16 cellular contexts compared by ENCODE assay signal in the genomic region with DNA sequence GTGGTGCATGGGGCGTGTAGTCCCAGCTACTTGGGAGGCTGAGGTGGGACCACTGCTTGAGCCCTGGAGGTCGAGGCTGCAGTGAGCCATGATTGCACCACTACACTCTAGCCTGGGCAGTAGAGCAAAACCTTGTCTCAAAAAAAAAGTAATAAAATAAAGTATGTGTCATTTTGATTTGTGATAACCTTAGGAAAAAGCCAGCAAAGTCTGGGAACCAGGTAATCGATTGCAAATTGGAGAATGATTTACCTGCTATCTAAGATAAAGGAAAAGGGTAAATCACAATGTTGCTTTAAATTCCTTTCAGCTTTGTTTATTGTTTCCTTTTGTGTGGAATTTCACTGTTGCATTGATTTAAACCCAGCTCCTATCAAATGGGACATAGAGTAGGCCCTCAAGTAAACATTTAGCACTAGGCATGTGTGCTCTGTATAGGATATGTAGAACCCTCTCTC. TPM values are rescaled to one million over a fixed set of nuclear protein-coding genes. Genes with fewer than 3 reads are reported as not detected.
DNase-seq lines count a peak whose midpoint lies in the region; ATAC-seq, FAIRE-seq and TF ChIP-seq lines count a peak whose summit lies in the region.
"Had no signal": no experiment of that assay in that cellular context is flagged by ENCODE, and none has a peak within 500 bp of the region (broad histone marks: within the 10 kb centered on the region; RNA-seq: fewer than 3 reads in every experiment).

No MANE protein-coding gene starts in this region.

- BruUV-seq in HepG2 (replicated peaks; lab: Mats Ljungman, UMichigan): no TSS peak

- H3K9ac ChIP-seq in HepG2 (ENCODE audit: insufficient read depth, low read depth, low read length): no peak overlapping the region
- H3K9ac ChIP-seq: BLaER1 had no signal

- TF ChIP-seq POLR2A in HepG2 (IDR thresholded peaks at IDR 0.05; ENCODE audit: insufficient read depth in 1 of 2, low read depth in 2 of 2, low read length in 2 of 2): no peak

- peak in 1 of 2 experiments; percentile 64; a peak in 1 of 4 replicates for TF ChIP-seq EP300 in HepG2 (IDR thresholded peaks at IDR 0.05; ENCODE audit: low read depth in 2 of 2, low read length in 2 of 2)
- TF ChIP-seq EP300 in HepG2 (CRISPR knock-in tag; IDR thresholded peaks at IDR 0.05; ENCODE audit: borderline replicate concordance): no peak

- peaks cover 35% of the 10 kb centered on the region for H3K4me1 ChIP-seq in HepG2 (ENCODE audit: insufficient read depth, low read length)
- H3K4me1 ChIP-seq in pancreas: peaks cover 3 to 19% (median 5%) of the 10 kb centered on the region in 3 donors
- H3K4me1 ChIP-seq: BLaER1 had no signal

- H3K9me3 Mint-ChIP-seq in stimulated activated naive CD8-positive, alpha-beta T cell treated with anti-CD3 and anti-CD28 coated beads, Interleukin-15, amount 100 ng/mL, for 72 hours: no peaks in the 10 kb centered on the region
- H3K9me3 Mint-ChIP-seq in activated naive CD4-positive, alpha-beta T cell treated with anti-CD3 and anti-CD28 coated beads, Interleukin-2, amount 50 U/mL, for 72 hours: peaks cover 0 to 10% of the 10 kb centered on the region in 2 donors
- H3K9me3 Mint-ChIP-seq: CD14-positive monocyte; CD4-positive, alpha-beta memory T cell; GM23338 had no signal

- H3K79me2 ChIP-seq in HepG2 (ENCODE audit: insufficient read depth, low read length): no peaks in the 10 kb centered on the region

- in situ Hi-C loops in HepG2 (cut with HindIII; ENCODE audit: extremely low pct_ligation_motif_present, low pct_unique_long_range_greater_than_20kb): no loop called here

- no peak overlapping the region for H3K4me2 ChIP-seq in HepG2 (ENCODE audit: low read depth, low read length)
- H3K4me2 ChIP-seq: BLaER1, GM23338 had no signal

- H3K36me3 Mint-ChIP-seq in activated naive CD4-positive, alpha-beta T cell treated with anti-CD3 and anti-CD28 coated beads, Interleukin-2, amount 50 U/mL, for 72 hours: no peaks in the 10 kb centered on the region
- H3K36me3 Mint-ChIP-seq: CD14-positive monocyte; CD4-positive, alpha-beta memory T cell had no signal

- DNase-seq in HuH-7 (ENCODE audit: low spot score): peak; percentile 41
- peak; percentile 57 for DNase-seq in HepG2 (ENCODE audit: low spot score)
- peak in 3 of 6 donors; percentile 42 to 53 (median 49) for DNase-seq in pancreas
- DNase-seq in NCI-H2107 treated with DMSO at 0.1 percent for 48 hours (lab: John Stamatoyannopoulos, UW; ENCODE audit: unreplicated experiment): no peak
- DNase-seq in NCI-H2029 treated with DMSO at 0.1 percent for 48 hours (lab: John Stamatoyannopoulos, UW): no peak
- no peak for DNase-seq in stimulated activated naive CD8-positive, alpha-beta T cell treated with anti-CD3 and anti-CD28 coated beads, Interleukin-15, amount 100 ng/mL, for 72 hours
- no peak for DNase-seq in activated naive CD4-positive, alpha-beta T cell treated with anti-CD3 and anti-CD28 coated beads, Interleukin-2, amount 50 U/mL, for 72 hours (ENCODE audit: low spot score in 2 of 2)
- DNase-seq: 8988T; CD4-positive, alpha-beta memory T cell; DMS79 treated with DMSO at 0.1 percent for 48 hours; GF-D8; HCEC 1CT had no signal

- CTCF ChIA-PET in HepG2 (lab: Yijun Ruan, JAX; ENCODE audit: low intra/inter-chr PET ratio, low total read pairs): no interaction called here

- WGBS in HepG2 (ENCODE audit: low lambda C conversion rate): 39% methylated on average over 3 of the region's 3 CpGs
- WGBS in pancreas, 2 donors: 20 to 36% methylated on average over 3 of the region's 3 CpGs

- FAIRE-seq in HepG2 (lab: Jason Lieb, UNC): no peak
- FAIRE-seq in pancreas (lab: Jason Lieb, UNC): no peak
- FAIRE-seq: H54 had no signal

- ATAC-seq in HepG2: peak; percentile 92
- ATAC-seq in pancreas: peak; percentile 85 to 92 (median 86)
- ATAC-seq in stimulated activated naive CD8-positive, alpha-beta T cell treated with anti-CD3 and anti-CD28 coated beads, Interleukin-15, amount 100 ng/mL, for 72 hours: no peak
- no peak for ATAC-seq in activated naive CD4-positive, alpha-beta T cell treated with anti-CD3 and anti-CD28 coated beads, Interleukin-2, amount 50 U/mL, for 72 hours
- ATAC-seq: GM23338 had no signal

- no peaks in the 10 kb centered on the region for H3K9me3 ChIP-seq in HepG2 (ENCODE audit: low read length)
- no peaks in the 10 kb centered on the region for H3K9me3 ChIP-seq in pancreas
- H3K9me3 ChIP-seq: BLaER1 had no signal

- H3K36me3 ChIP-seq in HepG2 (replicated peaks in 1 of 2; ENCODE audit: control insufficient read depth in 1 of 2, insufficient read depth in 2 of 2, low read length in 2 of 2) (no peaks in the 10 kb centered on the region), pancreas (no peaks in the 10 kb centered on the region)

- TF ChIP-seq RAD21 in HepG2 (CRISPR knock-in tag; IDR thresholded peaks at IDR 0.05): no peak

- POLR2A ChIA-PET in HepG2 (lab: Yijun Ruan, JAX): interaction anchor here (1.0 kb wide), 1 partner anchor 10 kb away, joined by 3 read pairs; no protein-coding TSS in a partner anchor

- H3K27ac Mint-ChIP-seq in stimulated activated naive CD8-positive, alpha-beta T cell treated with anti-CD3 and anti-CD28 coated beads, Interleukin-15, amount 100 ng/mL, for 72 hours: no peak overlapping the region
- no peak overlapping the region for H3K27ac Mint-ChIP-seq in activated naive CD4-positive, alpha-beta T cell treated with anti-CD3 and anti-CD28 coated beads, Interleukin-2, amount 50 U/mL, for 72 hours
- H3K27ac Mint-ChIP-seq: CD14-positive monocyte; CD4-positive, alpha-beta memory T cell; GM23338 had no signal

- no peaks in the 10 kb centered on the region for H4K20me1 ChIP-seq in HepG2 (ENCODE audit: insufficient read depth, low read length)
- H4K20me1 ChIP-seq: BLaER1 had no signal

- H3K27me3 ChIP-seq in HepG2 (ENCODE audit: control insufficient read depth in 1 of 2, insufficient read depth in 2 of 2, low read length in 2 of 2): no peaks in the 10 kb centered on the region; a peak in 1 of 5 replicates
- H3K27me3 ChIP-seq in pancreas: no peaks in the 10 kb centered on the region
- H3K27me3 ChIP-seq: BLaER1 had no signal

- no peak overlapping the region for H2AFZ ChIP-seq in HepG2 (ENCODE audit: low read length)
- H2AFZ ChIP-seq: GM23338 had no signal

- intact Hi-C loops in HepG2 (cut with micrococcal nuclease; ENCODE audit: unreplicated experiment): no loop called here
- intact Hi-C loops in pancreas (cut with DNase I): loop anchor here in 1 of 3 donors (5.0 kb wide), 1 partner anchor 82 kb away; no protein-coding TSS in a partner anchor

- peaks cover 15% of the 10 kb centered on the region for H3K4me1 Mint-ChIP-seq in stimulated activated naive CD8-positive, alpha-beta T cell treated with anti-CD3 and anti-CD28 coated beads, Interleukin-15, amount 100 ng/mL, for 72 hours

- no peaks in the 10 kb centered on the region for H3K27me3 Mint-ChIP-seq in stimulated activated naive CD8-positive, alpha-beta T cell treated with anti-CD3 and anti-CD28 coated beads, Interleukin-15, amount 100 ng/mL, for 72 hours
- H3K27me3 Mint-ChIP-seq: CD4-positive, alpha-beta memory T cell had no signal

- H3K4me3 ChIP-seq in HepG2 (replicated peaks in 1 of 3; ENCODE audit: insufficient read depth in 1 of 3, low read depth in 2 of 3, low read length in 3 of 3) (no peak overlapping the region), pancreas (no peak overlapping the region)
- H3K4me3 ChIP-seq: BLaER1, GM23338 had no signal

- H3K4me3 Mint-ChIP-seq in stimulated activated naive CD8-positive, alpha-beta T cell treated with anti-CD3 and anti-CD28 coated beads, Interleukin-15, amount 100 ng/mL, for 72 hours: no peak overlapping the region
- H3K4me3 Mint-ChIP-seq: CD14-positive monocyte; CD4-positive, alpha-beta memory T cell; GM23338 had no signal

- H3K27ac ChIP-seq in HepG2 (ENCODE audit: extremely low read length, insufficient read depth, low read length) (no peak overlapping the region), pancreas (peak overlapping the region in 2 of 4 donors; percentile 34 to 79)
- H3K27ac ChIP-seq: BLaER1 had no signal

- TF ChIP-seq CTCF in HepG2 (CRISPR knock-in tag; IDR thresholded peaks at IDR 0.05): no peak
- TF ChIP-seq CTCF in pancreas (IDR thresholded peaks at IDR 0.05): no peak

TF ChIP-seq in HepG2, 621 proteins besides CTCF, POLR2A, EP300 and RAD21 (continues in another document):
- TF ChIP-seq RELA (CRISPR knock-in tag; IDR thresholded peaks at IDR 0.05) (no peak), ONECUT2 (CRISPR knock-in tag; IDR thresholded peaks at IDR 0.05) (peak; percentile 75; the same call in 1 of the 2 replicates), ZNF263 (CRISPR knock-in tag; IDR thresholded peaks at IDR 0.05) (peak; percentile 72), FOXA3 (CRISPR knock-in tag; IDR thresholded peaks at IDR 0.05) (peak; percentile 23; the same call in 1 of the 2 replicates), FOSL2 (CRISPR knock-in tag; IDR thresholded peaks at IDR 0.05) (no peak)

RNA-seq across cellular contexts. Expression of a gene that starts 59.0 kb away (rescaled TPM):
- total RNA-seq in HepG2 (2016; rRNA removed; fragmentation: Illumina TruSeq; extraction: Trizol) (56.1 and 58.8 TPM in 2 replicates), pancreas (100 to 1,000 TPM in 3 of 6 donors, 10 to 100 TPM in 3; 56.8 to 189 (median 112) TPM)
- 10.2 and 13.0 TPM in 2 replicates for total RNA-seq in HepG2 (2016; cell fraction: cytosol; rRNA removed; fragmentation: Illumina TruSeq; extraction: Trizol; ENCODE audit: low read depth)
- 46.1 and 56.2 TPM in 2 replicates for total RNA-seq in HepG2 (2016; cell fraction: insoluble cytoplasmic fraction; rRNA removed; fragmentation: Illumina TruSeq; extraction: Trizol)
- 19.9 and 20.9 TPM in 2 replicates for total RNA-seq in HepG2 (2016; cell fraction: membrane; rRNA removed; fragmentation: Illumina TruSeq; extraction: Trizol)
- 74.0 and 78.2 TPM in 2 replicates for total RNA-seq in HepG2 (2016; cell fraction: nucleus; rRNA removed; fragmentation: Illumina TruSeq; extraction: Trizol)
- polyA plus RNA-seq in HepG2 (2011; rRNA removed) (42.1 and 56.2 TPM in 2 replicates), pancreas (10 to 100 TPM; 60.2 to 92.7 TPM)
- 54.8 and 55.2 TPM in 2 replicates for polyA plus RNA-seq in HepG2 (2011; cell fraction: cytosol; rRNA removed)
- 207 TPM in 2 replicates for polyA plus RNA-seq in HepG2 (2011; cell fraction: nucleus; rRNA removed)
- 47.4 and 50.1 TPM in 2 replicates for polyA plus RNA-seq in HepG2 (2012)
- 4.1 and 4.3 TPM in 2 replicates for polyA plus RNA-seq in HepG2 (2016; cell fraction: cytosol; fragmentation: Illumina TruSeq; extraction: Trizol; ENCODE audit: low read depth)
- polyA plus RNA-seq in HepG2 (2016; cell fraction: insoluble cytoplasmic fraction; fragmentation: Illumina TruSeq; extraction: Trizol; ENCODE audit: low read depth): 46.8 and 48.8 TPM in 2 replicates
- polyA plus RNA-seq in HepG2 (2016; cell fraction: membrane; fragmentation: Illumina TruSeq; extraction: Trizol; ENCODE audit: low read depth): 9.3 and 10.2 TPM in 2 replicates
- polyA plus RNA-seq in HepG2 (2016; cell fraction: nucleus; fragmentation: Illumina TruSeq; extraction: Trizol; ENCODE audit: insufficient read depth, low read depth): 92.7 and 107 TPM in 2 replicates
- 62.6 and 656 TPM in 2 replicates for polyA minus RNA-seq in HepG2 (2011; rRNA and poly(A)+ RNA removed; ENCODE audit: low replicate concordance)
- 24.9 and 25.8 TPM in 2 replicates for polyA minus RNA-seq in HepG2 (2011; cell fraction: cytosol; rRNA and poly(A)+ RNA removed)
- polyA minus RNA-seq in HepG2 (2011; cell fraction: nucleus; rRNA and poly(A)+ RNA removed): 193 and 212 TPM in 2 replicates
- total RNA-seq in activated naive CD4-positive, alpha-beta T cell treated with anti-CD3 and anti-CD28 coated beads, Interleukin-2, amount 50 U/mL, for 72 hours: 10 to 100 TPM; 42.8 to 48.0 TPM

Comparison
In these comparisons a context has a peak if more than half of its experiments do, and no peak if none do; other contexts are left out.
1. DNase-seq: peak in HuH-7 (single experiment) and HepG2 (single experiment); none in NCI-H2107 treated with DMSO at 0.1 percent for 48 hours (single experiment), NCI-H2029 treated with DMSO at 0.1 percent for 48 hours (single experiment), stimulated activated naive CD8-positive, alpha-beta T cell treated with anti-CD3 and anti-CD28 coated beads, Interleukin-15, amount 100 ng/mL, for 72 hours (0 of 2) and activated naive CD4-positive, alpha-beta T cell treated with anti-CD3 and anti-CD28 coated beads, Interleukin-2, amount 50 U/mL, for 72 hours (0 of 2).
2. ATAC-seq: peak in HepG2 (single experiment) and pancreas (4 of 4); none in stimulated activated naive CD8-positive, alpha-beta T cell treated with anti-CD3 and anti-CD28 coated beads, Interleukin-15, amount 100 ng/mL, for 72 hours (single experiment) and activated naive CD4-positive, alpha-beta T cell treated with anti-CD3 and anti-CD28 coated beads, Interleukin-2, amount 50 U/mL, for 72 hours (0 of 2).